Comparison of ENCODE assay signal across 21 cellular contexts in genomic region chr4:121749225-121749624, GRCh38. TPM values are rescaled to one million over a fixed set of nuclear protein-coding genes. Genes with fewer than 3 reads are reported as not detected.
A peak's percentile ranks its signal among the peaks of the same experiment; 100 is the strongest.
DNase-seq lines count a peak whose midpoint lies in the region; ATAC-seq and TF ChIP-seq lines count a peak whose summit lies in the region.
"Had no signal": no experiment of that assay in that cellular context is flagged by ENCODE, and none has a peak within 500 bp of the region (broad histone marks: within the 10 kb centered on the region; RNA-seq: fewer than 3 reads in every experiment).

No MANE protein-coding gene starts in this region.

- H3K4me1 ChIP-seq in HUES6 (ENCODE audit: control insufficient read depth, insufficient read depth, low read length), result peaks cover 21% of the 10 kb centered on the region
- no peaks in the 10 kb centered on the region for H3K4me1 ChIP-seq in endodermal cell (ENCODE audit: control insufficient read depth, insufficient read depth, low read length)
- peaks cover 16% of the 10 kb centered on the region for H3K4me1 ChIP-seq in iPS-20b (ENCODE audit: insufficient read depth, low read length)
- no peaks in the 10 kb centered on the region for H3K4me1 ChIP-seq in esophagus muscularis mucosa

- H3K9ac ChIP-seq in HUES6 (ENCODE audit: low read length) (peak overlapping the region; percentile 13), endodermal cell (ENCODE audit: extremely low read depth, low read length, poor library complexity, severe bottlenecking) (no peak overlapping the region), iPS-20b (ENCODE audit: low read depth, low read length) (no peak overlapping the region)
- H3K9ac ChIP-seq: KMS-11 had no signal

- no peak for TF ChIP-seq EP300 in esophagus muscularis mucosa (IDR thresholded peaks at IDR 0.05)

- no peaks in the 10 kb centered on the region for H3K9me3 Mint-ChIP-seq in endodermal cell
- H3K9me3 Mint-ChIP-seq in stimulated activated naive B cell treated with anti-CD40 and anti-IgM and Interleukin-4, amounts not matched to agents 10 μg/mL and 1 μg/mL and 100 μg/mL, for 72 hours, result peaks cover 0 to 3% of the 10 kb centered on the region in 2 donors

- H3K4me3 Mint-ChIP-seq in endodermal cell, result no peak overlapping the region
- no peak overlapping the region for H3K4me3 Mint-ChIP-seq in stimulated activated naive B cell treated with anti-CD40 and anti-IgM and Interleukin-4, amounts not matched to agents 10 μg/mL and 1 μg/mL and 100 μg/mL, for 72 hours
- H3K4me3 Mint-ChIP-seq: CD8-positive, alpha-beta T cell had no signal

- no peak overlapping the region for H3K27ac Mint-ChIP-seq in endodermal cell
- no peak overlapping the region for H3K27ac Mint-ChIP-seq in stimulated activated naive B cell treated with anti-CD40 and anti-IgM and Interleukin-4, amounts not matched to agents 10 μg/mL and 1 μg/mL and 100 μg/mL, for 72 hours
- H3K27ac Mint-ChIP-seq: CD8-positive, alpha-beta T cell had no signal

- H3K36me3 Mint-ChIP-seq in endodermal cell (ENCODE audit: low read depth), result no peaks in the 10 kb centered on the region
- H3K36me3 Mint-ChIP-seq in stimulated activated naive B cell treated with anti-CD40 and anti-IgM and Interleukin-4, amounts not matched to agents 10 μg/mL and 1 μg/mL and 100 μg/mL, for 72 hours, result no peaks in the 10 kb centered on the region
- H3K36me3 Mint-ChIP-seq: CD8-positive, alpha-beta T cell had no signal

- H3K4me1 Mint-ChIP-seq in endodermal cell, result no peaks in the 10 kb centered on the region
- H3K4me1 Mint-ChIP-seq in stimulated activated naive B cell treated with anti-CD40 and anti-IgM and Interleukin-4, amounts not matched to agents 10 μg/mL and 1 μg/mL and 100 μg/mL, for 72 hours, result no peaks in the 10 kb centered on the region

- peak; percentile 80 for DNase-seq in ELF-1 (ENCODE audit: low read depth, low spot score)
- DNase-seq in endodermal cell, result peak; percentile 79
- DNase-seq in esophagus muscularis mucosa (ENCODE audit: extremely low spot score), result no peak
- no peak for DNase-seq in stimulated activated naive B cell treated with anti-CD40 and anti-IgM and Interleukin-4, amounts not matched to agents 10 μg/mL and 1 μg/mL and 100 μg/mL, for 72 hours
- no peak for DNase-seq in foreskin fibroblast
- DNase-seq: 8988T; CD8-positive, alpha-beta T cell; DMS79; NCI-H1436; NCI-H2029; NCI-H2171; NCI-H446 treated with DMSO at 0.1 percent for 48 hours; NCI-H82 had no signal

- no peaks in the 10 kb centered on the region; the same call in 1 of the 2 replicates for H3K9me3 ChIP-seq in HUES6 (ENCODE audit: control insufficient read depth, insufficient read depth, low read depth, low read length)
- no peaks in the 10 kb centered on the region for H3K9me3 ChIP-seq in endodermal cell (ENCODE audit: control insufficient read depth, low read length)
- no peaks in the 10 kb centered on the region for H3K9me3 ChIP-seq in iPS-20b (ENCODE audit: insufficient read depth, low read depth, low read length)
- H3K9me3 ChIP-seq in esophagus muscularis mucosa, result no peaks in the 10 kb centered on the region

- H3K36me3 ChIP-seq in HUES6 (ENCODE audit: control insufficient read depth, insufficient read depth, low read length) (no peaks in the 10 kb centered on the region), endodermal cell (ENCODE audit: control insufficient read depth, insufficient read depth, low read length) (no peaks in the 10 kb centered on the region), iPS-20b (ENCODE audit: insufficient read depth, low read depth, low read length) (no peaks in the 10 kb centered on the region), esophagus muscularis mucosa (no peaks in the 10 kb centered on the region)

- 0 to 37% methylated on average over 1 to 4 of the region's 4 CpGs for WGBS in endodermal cell (ENCODE audit: insufficient coverage in 1 of 2, insufficient read length in 1 of 2), 2 experiments
- 51% methylated on average over 4 of the region's 4 CpGs for WGBS in esophagus muscularis mucosa

- H3K27ac ChIP-seq in HUES6 (ENCODE audit: low read depth, low read length), result no peak overlapping the region
- H3K27ac ChIP-seq in endodermal cell (ENCODE audit: low read depth, low read length), result no peak overlapping the region
- no peak overlapping the region for H3K27ac ChIP-seq in iPS-20b (ENCODE audit: low read length)
- no peak overlapping the region for H3K27ac ChIP-seq in esophagus muscularis mucosa (replicated peaks in 1 of 4)
- H3K27ac ChIP-seq: HL-60, KMS-11 had no signal

- no peak for TF ChIP-seq POLR2A in esophagus muscularis mucosa (IDR thresholded peaks at IDR 0.05; ENCODE audit: low read depth)

- H3K4me3 ChIP-seq in HUES6 (ENCODE audit: low read depth, low read length), result no peak overlapping the region
- H3K4me3 ChIP-seq in endodermal cell (ENCODE audit: low read length), result no peak overlapping the region
- H3K4me3 ChIP-seq in iPS-20b (ENCODE audit: low read length), result peak overlapping the region; percentile 34; the same call in 1 of the 2 replicates
- H3K4me3 ChIP-seq in esophagus muscularis mucosa, result no peak overlapping the region
- H3K4me3 ChIP-seq in foreskin fibroblast (ENCODE audit: low read depth in 1 of 2, low read length in 2 of 2), result no peak overlapping the region

- no peak for TF ChIP-seq CTCF in endodermal cell (conservative IDR thresholded peaks at IDR 0.05)
- no peak for TF ChIP-seq CTCF in esophagus muscularis mucosa (IDR thresholded peaks at IDR 0.05)
- no peak for TF ChIP-seq CTCF in foreskin fibroblast (IDR thresholded peaks at IDR 0.05; ENCODE audit: low read depth, low read length)

- peaks cover 45% of the 10 kb centered on the region for H3K27me3 Mint-ChIP-seq in endodermal cell (ENCODE audit: insufficient read depth)
- peaks cover 21 to 34% of the 10 kb centered on the region in 2 donors for H3K27me3 Mint-ChIP-seq in stimulated activated naive B cell treated with anti-CD40 and anti-IgM and Interleukin-4, amounts not matched to agents 10 μg/mL and 1 μg/mL and 100 μg/mL, for 72 hours

- H3K27me3 ChIP-seq in HUES6 (ENCODE audit: control insufficient read depth, insufficient read depth, low read length) (peaks cover 7% of the 10 kb centered on the region; the same call in 1 of the 2 replicates), endodermal cell (ENCODE audit: control insufficient read depth, insufficient read depth, low read length, poor library complexity, severe bottlenecking) (no peaks in the 10 kb centered on the region), iPS-20b (ENCODE audit: insufficient read depth, low read length) (peaks cover 48% of the 10 kb centered on the region; the same call in 1 of the 2 replicates), esophagus muscularis mucosa (no peaks in the 10 kb centered on the region)

- intact Hi-C loops in esophagus muscularis mucosa (cut with DNase I), result no loop called here

- no peak for ATAC-seq in stimulated activated naive B cell treated with anti-CD40 and anti-IgM and Interleukin-4, amounts not matched to agents 10 μg/mL and 1 μg/mL and 100 μg/mL, for 72 hours (replicated peaks)
- ATAC-seq in HG02884 (IDR thresholded peaks at IDR 0.05; ENCODE audit: unreplicated experiment), result no peak
- ATAC-seq: CD8-positive, alpha-beta T cell had no signal

RNA-seq across cellular contexts. Expression of gene SMIM43, which starts 15.7 kb away (rescaled TPM):
- total RNA-seq in endodermal cell (not detected), esophagus muscularis mucosa (1 to 10 TPM in 1 of 4 donors, under 1 TPM in 3; 0.46 to 1.2 (median 0.66) TPM)
- polyA plus RNA-seq in endodermal cell (2013, experiment 1 of 2), result 0.39 TPM
- not detected for polyA plus RNA-seq in endodermal cell (2013, experiment 2 of 2)
- total RNA-seq: G401, H4, SK-MEL-5 had no signal

RNA-seq across cellular contexts. Expression of gene EXOSC9, which starts 51.9 kb away (rescaled TPM):
- total RNA-seq in endodermal cell (10 to 100 TPM; 47.9 to 69.0 TPM), esophagus muscularis mucosa (10 to 100 TPM; 10.1 to 21.6 (median 13.9) TPM)
- polyA plus RNA-seq in endodermal cell (2013, experiment 1 of 2), result 62.5 TPM
- polyA plus RNA-seq in endodermal cell (2013, experiment 2 of 2), result 58.0 TPM

RNA-seq across cellular contexts. Expression of gene ANXA5, which starts 52.4 kb away (rescaled TPM):
- 100 to 1,000 TPM; 212 to 241 TPM for total RNA-seq in endodermal cell
- 267 TPM for polyA plus RNA-seq in endodermal cell (2013, experiment 1 of 2)
- 290 TPM for polyA plus RNA-seq in endodermal cell (2013, experiment 2 of 2)
- 100 to 1,000 TPM; 242 to 338 (median 270) TPM for total RNA-seq in esophagus muscularis mucosa

Comparison
In these comparisons a context has a peak if more than half of its experiments do, and no peak if none do; other contexts are left out.
1. DNase-seq: peak in ELF-1 (single experiment) and endodermal cell (single experiment); none in esophagus muscularis mucosa (single experiment), stimulated activated naive B cell treated with anti-CD40 and anti-IgM and Interleukin-4, amounts not matched to agents 10 μg/mL and 1 μg/mL and 100 μg/mL, for 72 hours (single experiment) and foreskin fibroblast (0 of 2).